ENCODE assay signal across 23 cellular contexts in genomic region chr19:11113140-11113708, GRCh38.
"Had no signal": no experiment of that assay in that cellular context is flagged by ENCODE, and none has a peak within 500 bp of the region (broad histone marks: within the 10 kb centered on the region; RNA-seq: fewer than 3 reads in every experiment).

No MANE protein-coding gene starts in this region.

- H3K27ac Mint-ChIP-seq: activated CD4-positive, alpha-beta T cell treated with anti-CD3 and anti-CD28 coated beads for 36 hours; activated CD8-positive, alpha-beta T cell treated with anti-CD3 and anti-CD28 coated beads, Interleukin-2, amount 10 ng/mL, durations not matched to agents 7 days and 5 days; activated naive CD8-positive, alpha-beta T cell; natural killer cell treated with Interleukin-12 subunit alpha and Interleukin-12 subunit beta and Interleukin-15 and Interleukin-18, amount 100 ng/mL, for 72 hours; T-helper 2 cell treated with Interferon-gamma antibody and Interleukin-4, amounts not matched to agents 5 μg/mL and 100 μg/mL, for 36 hours had no signal

- H3K4me3 Mint-ChIP-seq: activated CD4-positive, alpha-beta T cell treated with anti-CD3 and anti-CD28 coated beads for 36 hours; activated CD8-positive, alpha-beta T cell treated with anti-CD3 and anti-CD28 coated beads, Interleukin-2, amount 10 ng/mL, durations not matched to agents 7 days and 5 days; activated naive CD8-positive, alpha-beta T cell; effector memory CD8-positive, alpha-beta T cell; natural killer cell treated with Interleukin-12 subunit alpha and Interleukin-12 subunit beta and Interleukin-15 and Interleukin-18, amount 100 ng/mL, for 72 hours; stimulated activated naive CD8-positive, alpha-beta T cell treated with anti-CD3 and anti-CD28 coated beads, Interleukin-15, amount 100 ng/mL, for 72 hours; T-helper 2 cell treated with Interferon-gamma antibody and Interleukin-4, amounts not matched to agents 5 μg/mL and 100 μg/mL, for 36 hours had no signal

- H3K36me3 Mint-ChIP-seq: activated naive CD8-positive, alpha-beta T cell had no signal

- H3K4me1 ChIP-seq: body of pancreas, foreskin keratinocyte, suprapubic skin, transverse colon, vagina had no signal

- H3K27me3 Mint-ChIP-seq: activated CD4-positive, alpha-beta T cell treated with anti-CD3 and anti-CD28 coated beads for 36 hours; activated naive CD8-positive, alpha-beta T cell; effector memory CD8-positive, alpha-beta T cell; natural killer cell treated with Interleukin-12 subunit alpha and Interleukin-12 subunit beta and Interleukin-15 and Interleukin-18, amount 100 ng/mL, for 72 hours; stimulated activated naive CD8-positive, alpha-beta T cell treated with anti-CD3 and anti-CD28 coated beads, Interleukin-15, amount 100 ng/mL, for 72 hours had no signal

- ATAC-seq: activated CD4-positive, alpha-beta T cell treated with anti-CD3 and anti-CD28 coated beads for 36 hours; activated CD8-positive, alpha-beta T cell treated with anti-CD3 and anti-CD28 coated beads, Interleukin-2, amount 10 ng/mL, durations not matched to agents 7 days and 5 days; body of pancreas; effector memory CD8-positive, alpha-beta T cell; foreskin keratinocyte; natural killer cell treated with Interleukin-12 subunit alpha and Interleukin-12 subunit beta and Interleukin-15 and Interleukin-18, amount 100 ng/mL, for 72 hours; stimulated activated naive CD8-positive, alpha-beta T cell treated with anti-CD3 and anti-CD28 coated beads, Interleukin-15, amount 100 ng/mL, for 72 hours had no signal

- H3K9me3 ChIP-seq: body of pancreas, suprapubic skin, transverse colon, vagina had no signal

- H3K27ac ChIP-seq: body of pancreas, foreskin keratinocyte, suprapubic skin, transverse colon, vagina had no signal

- H3K4me1 Mint-ChIP-seq: activated CD4-positive, alpha-beta T cell treated with anti-CD3 and anti-CD28 coated beads for 36 hours; stimulated activated naive CD8-positive, alpha-beta T cell treated with anti-CD3 and anti-CD28 coated beads, Interleukin-15, amount 100 ng/mL, for 72 hours had no signal

- DNase-seq: activated CD4-positive, alpha-beta T cell treated with anti-CD3 and anti-CD28 coated beads for 36 hours; activated CD8-positive, alpha-beta T cell treated with anti-CD3 and anti-CD28 coated beads, Interleukin-2, amount 10 ng/mL, durations not matched to agents 7 days and 5 days; activated gamma-delta T cell; activated T-cell treated with anti-CD3 and anti-CD28 coated beads, Interleukin-2, amount 50 U/mL, for 48 hours; body of pancreas; dermis blood vessel endothelial cell; effector memory CD8-positive, alpha-beta T cell; foreskin keratinocyte; hippocampal formation; left colon; occipital lobe; stimulated activated CD4-positive, alpha-beta T cell treated with anti-CD3 and anti-CD28 coated beads, Interleukin-12 subunit alpha, Interleukin-12 subunit beta, amount 100 ng/mL, for 4 hours; stimulated activated CD4-positive, alpha-beta T cell treated with anti-CD3 and anti-CD28 coated beads, Interleukin-2, amount 100 ng/mL, for 24 hours; stimulated activated naive CD8-positive, alpha-beta T cell treated with anti-CD3 and anti-CD28 coated beads, Interleukin-15, amount 100 ng/mL, for 72 hours; transverse colon had no signal

- FAIRE-seq: islet of Langerhans, TTC549 had no signal

- H3K27me3 ChIP-seq: body of pancreas, foreskin keratinocyte, suprapubic skin, transverse colon, vagina had no signal

- H3K4me3 ChIP-seq: body of pancreas, lung, suprapubic skin, transverse colon, vagina had no signal

- H3K9me3 Mint-ChIP-seq: effector memory CD8-positive, alpha-beta T cell; natural killer cell treated with Interleukin-12 subunit alpha and Interleukin-12 subunit beta and Interleukin-15 and Interleukin-18, amount 100 ng/mL, for 72 hours; stimulated activated naive CD8-positive, alpha-beta T cell treated with anti-CD3 and anti-CD28 coated beads, Interleukin-15, amount 100 ng/mL, for 72 hours; T-helper 2 cell treated with Interferon-gamma antibody and Interleukin-4, amounts not matched to agents 5 μg/mL and 100 μg/mL, for 36 hours had no signal
